Comparison of ENCODE assay signal across 8 cellular contexts in genomic region chr1:235161685-235162327, GRCh38. TPM values are rescaled to one million over a fixed set of nuclear protein-coding genes. Genes with fewer than 3 reads are reported as not detected.
DNase-seq lines count a peak whose midpoint lies in the region; ATAC-seq and TF ChIP-seq lines count a peak whose summit lies in the region.

No MANE protein-coding gene starts in this region.

- peaks cover 26% of the 10 kb centered on the region for H3K4me1 Mint-ChIP-seq in activated CD4-positive, alpha-beta memory T cell treated with anti-CD3 and anti-CD28 coated beads, Interleukin-2, amount 10 ng/mL, durations not matched to agents 7 days and 5 days

- POLR2A ChIA-PET in activated CD4-positive, alpha-beta memory T cell treated with anti-CD3 and anti-CD28 coated beads, Interleukin-2, amount 10 ng/mL, durations not matched to agents 7 days and 5 days (lab: Charles Lee), result interaction anchor here (0.6 to 3.5 kb wide), 26 partner anchors 8 to 561 kb away, joined by 3 to 36 read pairs (median 5); partner anchors contain the start of genes ARID4B, B3GALNT2, GGPS1 and TOMM20

- H3K4me3 ChIP-seq in iPS-15b (ENCODE audit: low read depth, low read length) (peak overlapping the region; percentile 87), stomach (peak overlapping the region; percentile 65 to 83 (median 76))

- H3K27me3 Mint-ChIP-seq in activated CD4-positive, alpha-beta memory T cell treated with anti-CD3 and anti-CD28 coated beads, Interleukin-2, amount 10 ng/mL, durations not matched to agents 7 days and 5 days, result no peaks in the 10 kb centered on the region

- H3K9ac ChIP-seq in iPS-15b (ENCODE audit: low read depth, low read length), result peak overlapping the region; percentile 83

- peaks cover 5% of the 10 kb centered on the region for H3K36me3 ChIP-seq in iPS-15b (ENCODE audit: control insufficient read depth, insufficient read depth, low read length)
- H3K36me3 ChIP-seq in stomach, result peaks cover 12 to 39% (median 25%) of the 10 kb centered on the region in 4 donors

- H3K27ac ChIP-seq in stomach, result peak overlapping the region; percentile 21 to 93 (median 90)

- peak overlapping the region; percentile 95 for H3K27ac Mint-ChIP-seq in activated CD4-positive, alpha-beta memory T cell treated with anti-CD3 and anti-CD28 coated beads, Interleukin-2, amount 10 ng/mL, durations not matched to agents 7 days and 5 days

- DNase-seq in NCI-H2227 (lab: John Stamatoyannopoulos, UW; ENCODE audit: unreplicated experiment) (peak; percentile 37), NCI-H2227 treated with DMSO at 0.1 percent for 48 hours (lab: John Stamatoyannopoulos, UW) (no peak), stomach (no peak), NCI-H226 (no peak)
- no peak for DNase-seq in activated CD4-positive, alpha-beta memory T cell treated with anti-CD3 and anti-CD28 coated beads, Interleukin-2, amount 10 ng/mL, durations not matched to agents 7 days and 5 days

- intact Hi-C loops in stomach (cut with DNase I; ENCODE audit: low total_unique reads), result no loop called here

- no peak for TF ChIP-seq POLR2A in stomach (IDR thresholded peaks at IDR 0.05)

- H3K9me3 Mint-ChIP-seq in activated CD4-positive, alpha-beta memory T cell treated with anti-CD3 and anti-CD28 coated beads, Interleukin-2, amount 10 ng/mL, durations not matched to agents 7 days and 5 days, result peaks cover 3% of the 10 kb centered on the region

- 59 to 64% (median 61%) methylated on average over 21 of the region's 21 CpGs for WGBS in stomach, 5 donors

- H3K4me3 Mint-ChIP-seq in activated CD4-positive, alpha-beta memory T cell treated with anti-CD3 and anti-CD28 coated beads, Interleukin-2, amount 10 ng/mL, durations not matched to agents 7 days and 5 days, result peak overlapping the region; percentile 98

- no peak for TF ChIP-seq EP300 in stomach (IDR thresholded peaks at IDR 0.05)

- CTCF ChIA-PET in activated CD4-positive, alpha-beta memory T cell treated with anti-CD3 and anti-CD28 coated beads, Interleukin-2, amount 10 ng/mL, durations not matched to agents 7 days and 5 days (lab: Charles Lee), result interaction anchor here (0.6 to 1.9 kb wide), 5 partner anchors 12 to 666 kb away, joined by 3 to 5 read pairs (median 4); no protein-coding TSS in a partner anchor

- ATAC-seq in HG02763 (IDR thresholded peaks at IDR 0.05; ENCODE audit: unreplicated experiment) (no peak), GM18858 (IDR thresholded peaks at IDR 0.05; ENCODE audit: unreplicated experiment) (no peak)

- H3K4me1 ChIP-seq in iPS-15b (ENCODE audit: control insufficient read depth, insufficient read depth, low read length) (no peaks in the 10 kb centered on the region), stomach (peaks cover 16 to 44% (median 29%) of the 10 kb centered on the region in 4 donors)

- peaks cover 24% of the 10 kb centered on the region for H3K36me3 Mint-ChIP-seq in activated CD4-positive, alpha-beta memory T cell treated with anti-CD3 and anti-CD28 coated beads, Interleukin-2, amount 10 ng/mL, durations not matched to agents 7 days and 5 days (ENCODE audit: low read depth)

- H3K27me3 ChIP-seq in iPS-15b (ENCODE audit: control insufficient read depth, insufficient read depth, low read length) (no peaks in the 10 kb centered on the region), stomach (no peaks in the 10 kb centered on the region)

- no peak for TF ChIP-seq CTCF in stomach (IDR thresholded peaks at IDR 0.05)

- H3K9me3 ChIP-seq in iPS-15b (ENCODE audit: control insufficient read depth, insufficient read depth, low read length) (no peaks in the 10 kb centered on the region), stomach (no peaks in the 10 kb centered on the region)

RNA-seq across cellular contexts. Expression of gene RBM34, which starts 0.8 kb away (rescaled TPM):
- total RNA-seq in activated CD4-positive, alpha-beta memory T cell treated with anti-CD3 and anti-CD28 coated beads, Interleukin-2, amount 10 ng/mL, durations not matched to agents 7 days and 5 days, result 100 to 1,000 TPM in 1 of 2 experiments, 10 to 100 TPM in 1; 95.7 to 102 TPM
- 10 to 100 TPM in 3 of 5 donors, 1 to 10 TPM in 1, not detected in 1; 9.8 to 56.7 (median 22.1) TPM for total RNA-seq in stomach
- polyA plus RNA-seq in stomach, result 10 to 100 TPM; 60.9 to 79.7 (median 67.7) TPM

RNA-seq across cellular contexts. Expression of gene TOMM20, which starts 33.2 kb away (rescaled TPM):
- 10 to 100 TPM; 81.4 to 89.3 TPM for total RNA-seq in activated CD4-positive, alpha-beta memory T cell treated with anti-CD3 and anti-CD28 coated beads, Interleukin-2, amount 10 ng/mL, durations not matched to agents 7 days and 5 days
- total RNA-seq in stomach, result 100 to 1,000 TPM in 1 of 5 donors, 10 to 100 TPM in 4; 21.4 to 145 (median 51.9) TPM
- polyA plus RNA-seq in stomach, result 100 to 1,000 TPM in 1 of 3 donors, 10 to 100 TPM in 2; 63.4 to 102 (median 72.9) TPM
